ENCODE assay signal across 20 cellular contexts in genomic region chr11:119782021-119782420, GRCh38. TPM values are rescaled to one million over a fixed set of nuclear protein-coding genes. Genes with fewer than 3 reads are reported as not detected.
DNase-seq lines count a peak whose midpoint lies in the region; ATAC-seq and TF ChIP-seq lines count a peak whose summit lies in the region.
"Had no signal": no experiment of that assay in that cellular context is flagged by ENCODE, and none has a peak within 500 bp of the region (broad histone marks: within the 10 kb centered on the region; RNA-seq: fewer than 3 reads in every experiment).

No MANE protein-coding gene starts in this region.

- H3K27ac ChIP-seq in WERI-Rb-1 (peak overlapping the region; percentile 75), trophoblast cell (ENCODE audit: low read depth, low read length) (no peak overlapping the region), esophagus squamous epithelium (no peak overlapping the region)
- H3K27ac ChIP-seq: esophagus muscularis mucosa, gastrocnemius medialis, uterus had no signal

- H2BK120ac ChIP-seq in trophoblast cell (ENCODE audit: insufficient read depth, low read length, poor library complexity) = no peak overlapping the region

- no peaks in the 10 kb centered on the region for H3K79me1 ChIP-seq in trophoblast cell (ENCODE audit: low read length)

- WGBS in trophoblast cell (ENCODE audit: extremely low coverage, insufficient coverage, insufficient read length) = no CpG with 5 or more reads among the region's 14 CpGs
- 69% methylated on average over 13 of the region's 14 CpGs for WGBS in esophagus squamous epithelium, 2 donors

- no peak overlapping the region for H3K4me2 ChIP-seq in trophoblast cell (ENCODE audit: low read length)

- TF ChIP-seq POLR2A in esophagus squamous epithelium (IDR thresholded peaks at IDR 0.05) = no peak

- DNase-seq in HuH-7 (ENCODE audit: low spot score) (peak; percentile 24), WERI-Rb-1 (no peak), iPS-NIHi11 (ENCODE audit: low spot score) (peak; percentile 75), trophoblast cell (peak; percentile 21 to 51), esophagus squamous epithelium (lab: John Stamatoyannopoulos, UW) (no peak)
- no peak for DNase-seq in stimulated activated CD4-positive, alpha-beta T cell treated with anti-CD3 and anti-CD28 coated beads, Interleukin-12 subunit alpha, Interleukin-12 subunit beta, amount 100 ng/mL, for 4 hours
- DNase-seq: activated CD4-positive, alpha-beta T cell treated with anti-CD3 and anti-CD28 coated beads for 1 hour; activated CD8-positive, alpha-beta T cell treated with anti-CD3 and anti-CD28 coated beads for 36 hours; CD4-positive, CD25-positive, alpha-beta regulatory T cell; DND-41; gastrocnemius medialis; mammary epithelial cell; NCI-H1092 treated with DMSO at 0.1 percent for 48 hours; NCI-H1930; stimulated activated CD4-positive, alpha-beta T cell treated with anti-CD3 and anti-CD28 coated beads, Interleukin-15, amount 100 ng/mL, for 24 hours; stimulated activated naive B cell treated with anti-CD40 and anti-IgM and Interleukin-4, amounts not matched to agents 10 μg/mL and 1 μg/mL and 100 μg/mL, for 72 hours had no signal

- H3K18ac ChIP-seq in trophoblast cell (ENCODE audit: low read length) = no peak overlapping the region

- no peak overlapping the region for H4K8ac ChIP-seq in trophoblast cell (ENCODE audit: low read depth, low read length)

- H3K36me3 ChIP-seq in WERI-Rb-1 = no peaks in the 10 kb centered on the region
- no peaks in the 10 kb centered on the region for H3K36me3 ChIP-seq in trophoblast cell (ENCODE audit: control insufficient read depth in 1 of 2, insufficient read depth in 2 of 2, low read length in 2 of 2)
- H3K36me3 ChIP-seq in esophagus squamous epithelium = no peaks in the 10 kb centered on the region
- H3K36me3 ChIP-seq: esophagus muscularis mucosa, gastrocnemius medialis, uterus had no signal

- H3K27me3 ChIP-seq in WERI-Rb-1 (ENCODE audit: insufficient read depth, low read depth, severe bottlenecking) (no peaks in the 10 kb centered on the region), trophoblast cell (ENCODE audit: insufficient read depth, low read length) (no peaks in the 10 kb centered on the region), esophagus squamous epithelium (peaks cover 0 to 31% (median 0%) of the 10 kb centered on the region in 4 donors)
- H3K27me3 ChIP-seq: gastrocnemius medialis, uterus had no signal

- no peak overlapping the region for H3K4me3 ChIP-seq in WERI-Rb-1 (ENCODE audit: low read depth, low read length)
- no peak overlapping the region for H3K4me3 ChIP-seq in trophoblast cell (ENCODE audit: low read depth, low read length)
- H3K4me3 ChIP-seq in esophagus squamous epithelium = no peak overlapping the region
- H3K4me3 ChIP-seq: esophagus muscularis mucosa, gastrocnemius medialis, uterus had no signal

- H4K91ac ChIP-seq in trophoblast cell (ENCODE audit: low read depth, low read length) = no peak overlapping the region

- H3K14ac ChIP-seq in trophoblast cell (ENCODE audit: low read length) = no peak overlapping the region

- H2AFZ ChIP-seq in trophoblast cell (ENCODE audit: insufficient read depth, low read length, poor library complexity) = no peak overlapping the region

- H3K23ac ChIP-seq in trophoblast cell (ENCODE audit: low read length) = no peak overlapping the region

- no peak for ATAC-seq in HG03432 (IDR thresholded peaks at IDR 0.05; ENCODE audit: unreplicated experiment)
- ATAC-seq: activated CD8-positive, alpha-beta T cell treated with anti-CD3 and anti-CD28 coated beads for 36 hours; gastrocnemius medialis; sciatic nerve; stimulated activated naive B cell treated with anti-CD40 and anti-IgM and Interleukin-4, amounts not matched to agents 10 μg/mL and 1 μg/mL and 100 μg/mL, for 72 hours had no signal

- no peak overlapping the region for H3K4ac ChIP-seq in trophoblast cell (ENCODE audit: low read depth, low read length)

- no peaks in the 10 kb centered on the region for H3K9me3 ChIP-seq in WERI-Rb-1 (ENCODE audit: severe bottlenecking)
- no peaks in the 10 kb centered on the region for H3K9me3 ChIP-seq in trophoblast cell (ENCODE audit: insufficient read depth, low read depth, low read length)
- peaks cover 0 to 10% (median 0%) of the 10 kb centered on the region in 3 donors for H3K9me3 ChIP-seq in esophagus squamous epithelium
- H3K9me3 ChIP-seq: gastrocnemius medialis, uterus had no signal

- no peak overlapping the region for H4K12ac ChIP-seq in trophoblast cell (ENCODE audit: low read depth, low read length)

- H2AK5ac ChIP-seq in trophoblast cell (ENCODE audit: low read length) = no peak overlapping the region

- no peak overlapping the region for H2BK5ac ChIP-seq in trophoblast cell (ENCODE audit: low read depth, low read length, poor library complexity)

- H3K4me1 ChIP-seq in trophoblast cell (ENCODE audit: control insufficient read depth in 1 of 2, insufficient read depth in 2 of 2, low read length in 2 of 2) (peaks cover 3 to 11% of the 10 kb centered on the region in 2 experiments), esophagus squamous epithelium (no peaks in the 10 kb centered on the region)
- H3K4me1 ChIP-seq: gastrocnemius medialis, uterus had no signal

- intact Hi-C loops in esophagus squamous epithelium (cut with DNase I) = no loop called here

- no peak for TF ChIP-seq CTCF in WERI-Rb-1 (IDR thresholded peaks at IDR 0.05; ENCODE audit: low read depth, low read length)
- no peak for TF ChIP-seq CTCF in esophagus squamous epithelium (IDR thresholded peaks at IDR 0.05)

- no peak overlapping the region for H3K9ac ChIP-seq in trophoblast cell (ENCODE audit: low read length)

- H2BK12ac ChIP-seq in trophoblast cell (ENCODE audit: low read length) = no peak overlapping the region

- no peaks in the 10 kb centered on the region for H3K79me2 ChIP-seq in trophoblast cell (ENCODE audit: control insufficient read depth, insufficient read depth, low read length, poor library complexity)

RNA-seq across cellular contexts. Expression of gene NECTIN1, which starts 53.0 kb away (rescaled TPM):
- polyA plus RNA-seq in trophoblast cell (2013) = 16.6 and 16.8 TPM in 2 replicates
- total RNA-seq in esophagus squamous epithelium = 100 to 1,000 TPM in 2 of 4 donors, 10 to 100 TPM in 2; 72.5 to 163 (median 117) TPM

Comparison
In these comparisons a context has a peak if more than half of its experiments do, and no peak if none do; other contexts are left out.
1. DNase-seq: peak in HuH-7 (single experiment), iPS-NIHi11 (single experiment) and trophoblast cell (2 of 2); none in WERI-Rb-1 (single experiment), esophagus squamous epithelium (single experiment) and stimulated activated CD4-positive, alpha-beta T cell treated with anti-CD3 and anti-CD28 coated beads, Interleukin-12 subunit alpha, Interleukin-12 subunit beta, amount 100 ng/mL, for 4 hours (single experiment).